Comparison of ENCODE assay signal across 7 cellular contexts in genomic region chr1:156657161-156657970, GRCh38.
DNase-seq lines count a peak whose midpoint lies in the region; ATAC-seq and TF ChIP-seq lines count a peak whose summit lies in the region.

No MANE protein-coding gene starts in this region.

- DNase-seq in NCI-H187 (lab: John Stamatoyannopoulos, UW) (peak; percentile 63 to 74), caudate nucleus (lab: John Stamatoyannopoulos, UW) (peak in 58 of 61 donors; percentile 16 to 85 (median 66)), kidney glomerular epithelial cell (lab: John Stamatoyannopoulos, UW) (peak; percentile 11)
- peak; percentile 38 for DNase-seq in activated CD4-positive, CD25-positive, alpha-beta regulatory T cell treated with anti-CD3 and anti-CD28 coated beads, Interleukin-2, amount 50 U/mL, for 16 hours (ENCODE audit: low read depth, low spot score)
- DNase-seq in stimulated activated CD4-positive, alpha-beta T cell treated with anti-CD3 and anti-CD28 coated beads, Interleukin-15, amount 100 ng/mL, for 24 hours, result peak; percentile 83

- TF ChIP-seq CTCF in GM12875 (IDR thresholded peaks at IDR 0.05; ENCODE audit: borderline replicate concordance, insufficient read depth, low read depth, low read length), result peak; percentile 99

- no peak overlapping the region for H3K27ac ChIP-seq in caudate nucleus (ENCODE audit: low read depth, low read length)

- no peak for ATAC-seq in HG03025 (IDR thresholded peaks at IDR 0.05; ENCODE audit: low FRiP score, unreplicated experiment)

- H3K4me3 ChIP-seq in GM12875 (ENCODE audit: low read depth, low read length), result no peak overlapping the region

Comparison
In these comparisons a context has a peak if more than half of its experiments do, and no peak if none do; other contexts are left out.
1. DNase-seq: peak in every context shown above with its lines; median percentile 83 in stimulated activated CD4-positive, alpha-beta T cell treated with anti-CD3 and anti-CD28 coated beads, Interleukin-15, amount 100 ng/mL, for 24 hours; 68 in NCI-H187; 66 in caudate nucleus; 38 in activated CD4-positive, CD25-positive, alpha-beta regulatory T cell treated with anti-CD3 and anti-CD28 coated beads, Interleukin-2, amount 50 U/mL, for 16 hours; 11 in kidney glomerular epithelial cell.